In genomic region chr12:26031318-26031717, GRCh38 we compare ENCODE assay signal across 28 cellular contexts.
"Had no signal": no experiment of that assay in that cellular context is flagged by ENCODE, and none has a peak within 500 bp of the region (broad histone marks: within the 10 kb centered on the region; RNA-seq: fewer than 3 reads in every experiment).

No MANE protein-coding gene starts in this region.

- H3K27ac Mint-ChIP-seq: activated CD4-positive, alpha-beta T cell treated with anti-CD3 and anti-CD28 coated beads for 36 hours; activated CD8-positive, alpha-beta memory T cell treated with anti-CD3 and anti-CD28 coated beads, Interleukin-2, amount 10 ng/mL, durations not matched to agents 7 days and 5 days; activated CD8-positive, alpha-beta T cell treated with anti-CD3 and anti-CD28 coated beads, Interleukin-2, amount 10 ng/mL, durations not matched to agents 7 days and 5 days; activated naive CD4-positive, alpha-beta T cell treated with anti-CD3 and anti-CD28 coated beads, Interleukin-2, amount 50 U/mL, for 24 hours; activated T-helper 2 cell treated with anti-CD3 and anti-CD28 coated beads, Interferon-gamma antibody, Interleukin-2, Interleukin-4, amounts not matched to agents 10 μg/mL and 5 μg/mL and 100 μg/mL, durations not matched to agents 14 hours and 24 hours and 36 hours; dendritic cell treated with granulocyte-macrophage colony-stimulating factor and Interleukin-4, amounts not matched to agents 40 ng/mL and 50 ng/mL, for 4 days; natural killer cell treated with Interleukin-12 subunit alpha and Interleukin-12 subunit beta and Interleukin-15 and Interleukin-18, amount 100 ng/mL, for 72 hours; progenitor cell of endocrine pancreas; stimulated activated naive CD8-positive, alpha-beta T cell treated with anti-CD3 and anti-CD28 coated beads, Interleukin-15, Interleukin-2, amounts not matched to agents 100 ng/mL and 50 ng/mL, for 24 hours; type B pancreatic cell had no signal

- H3K9me3 Mint-ChIP-seq: activated naive CD4-positive, alpha-beta T cell treated with anti-CD3 and anti-CD28 coated beads, Interleukin-2, amount 50 U/mL, for 24 hours; activated T-helper 2 cell treated with anti-CD3 and anti-CD28 coated beads, Interferon-gamma antibody, Interleukin-2, Interleukin-4, amounts not matched to agents 10 μg/mL and 5 μg/mL and 100 μg/mL, durations not matched to agents 14 hours and 24 hours and 36 hours; central memory CD8-positive, alpha-beta T cell; dendritic cell treated with granulocyte-macrophage colony-stimulating factor and Interleukin-4, amounts not matched to agents 40 ng/mL and 50 ng/mL, for 4 days; natural killer cell treated with Interleukin-12 subunit alpha and Interleukin-12 subunit beta and Interleukin-15 and Interleukin-18, amount 100 ng/mL, for 72 hours; stimulated activated naive CD8-positive, alpha-beta T cell treated with anti-CD3 and anti-CD28 coated beads, Interleukin-15, Interleukin-2, amounts not matched to agents 100 ng/mL and 50 ng/mL, for 24 hours; type B pancreatic cell had no signal

- H3K27me3 ChIP-seq: esophagus muscularis mucosa, left lung, ovary, vagina had no signal

- DNase-seq: activated CD4-positive, alpha-beta T cell treated with anti-CD3 and anti-CD28 coated beads for 36 hours; activated CD4-positive, CD25-positive, alpha-beta regulatory T cell; activated CD8-positive, alpha-beta memory T cell treated with anti-CD3 and anti-CD28 coated beads, Interleukin-2, amount 10 ng/mL, durations not matched to agents 7 days and 5 days; activated CD8-positive, alpha-beta T cell treated with anti-CD3 and anti-CD28 coated beads, Interleukin-2, amount 10 ng/mL, durations not matched to agents 7 days and 5 days; activated T-cell treated with anti-CD3 and anti-CD28 coated beads, Interleukin-2, amount 50 U/mL, for 48 hours; effector CD4-positive, alpha-beta T cell; left lung; lower lobe of right lung; mesendoderm; ovary; retina; stimulated activated CD4-positive, alpha-beta T cell treated with anti-CD3 and anti-CD28 coated beads, Interleukin-12 subunit alpha, Interleukin-12 subunit beta, amount 100 ng/mL, for 4 hours; stimulated activated CD4-positive, alpha-beta T cell treated with anti-CD3 and anti-CD28 coated beads, Interleukin-4, amount 100 ng/mL, for 1 hour had no signal

- H3K4me3 Mint-ChIP-seq: activated CD4-positive, alpha-beta T cell treated with anti-CD3 and anti-CD28 coated beads for 36 hours; activated CD8-positive, alpha-beta memory T cell treated with anti-CD3 and anti-CD28 coated beads, Interleukin-2, amount 10 ng/mL, durations not matched to agents 7 days and 5 days; activated CD8-positive, alpha-beta T cell treated with anti-CD3 and anti-CD28 coated beads, Interleukin-2, amount 10 ng/mL, durations not matched to agents 7 days and 5 days; activated naive CD4-positive, alpha-beta T cell treated with anti-CD3 and anti-CD28 coated beads, Interleukin-2, amount 50 U/mL, for 24 hours; central memory CD8-positive, alpha-beta T cell; dendritic cell treated with granulocyte-macrophage colony-stimulating factor and Interleukin-4, amounts not matched to agents 40 ng/mL and 50 ng/mL, for 4 days; natural killer cell treated with Interleukin-12 subunit alpha and Interleukin-12 subunit beta and Interleukin-15 and Interleukin-18, amount 100 ng/mL, for 72 hours; stimulated activated naive CD8-positive, alpha-beta T cell treated with anti-CD3 and anti-CD28 coated beads, Interleukin-15, Interleukin-2, amounts not matched to agents 100 ng/mL and 50 ng/mL, for 24 hours; type B pancreatic cell had no signal

- H3K4me3 ChIP-seq: esophagus muscularis mucosa, left lung, lower lobe of right lung, ovary, skin epidermis, vagina had no signal

- H3K9me3 ChIP-seq: esophagus muscularis mucosa, left lung, lower lobe of right lung, ovary, vagina had no signal

- H3K27me3 Mint-ChIP-seq: activated CD4-positive, alpha-beta T cell treated with anti-CD3 and anti-CD28 coated beads for 36 hours; activated naive CD4-positive, alpha-beta T cell treated with anti-CD3 and anti-CD28 coated beads, Interleukin-2, amount 50 U/mL, for 24 hours; dendritic cell treated with granulocyte-macrophage colony-stimulating factor and Interleukin-4, amounts not matched to agents 40 ng/mL and 50 ng/mL, for 4 days; progenitor cell of endocrine pancreas; stimulated activated naive CD8-positive, alpha-beta T cell treated with anti-CD3 and anti-CD28 coated beads, Interleukin-15, Interleukin-2, amounts not matched to agents 100 ng/mL and 50 ng/mL, for 24 hours; type B pancreatic cell had no signal

- ATAC-seq: activated CD4-positive, alpha-beta T cell treated with anti-CD3 and anti-CD28 coated beads for 36 hours; activated CD8-positive, alpha-beta memory T cell treated with anti-CD3 and anti-CD28 coated beads, Interleukin-2, amount 10 ng/mL, durations not matched to agents 7 days and 5 days; activated CD8-positive, alpha-beta T cell treated with anti-CD3 and anti-CD28 coated beads, Interleukin-2, amount 10 ng/mL, durations not matched to agents 7 days and 5 days; left lung; lower lobe of right lung; natural killer cell treated with Interleukin-12 subunit alpha and Interleukin-12 subunit beta and Interleukin-15 and Interleukin-18, amount 100 ng/mL, for 72 hours; sciatic nerve had no signal

- FAIRE-seq: bronchial epithelial cell, frontal cortex, islet of Langerhans had no signal

- H3K36me3 ChIP-seq: esophagus muscularis mucosa, left lung, lower lobe of right lung, ovary, vagina had no signal

- H3K4me1 Mint-ChIP-seq: activated CD4-positive, alpha-beta T cell treated with anti-CD3 and anti-CD28 coated beads for 36 hours; activated CD8-positive, alpha-beta memory T cell treated with anti-CD3 and anti-CD28 coated beads, Interleukin-2, amount 10 ng/mL, durations not matched to agents 7 days and 5 days; activated naive CD4-positive, alpha-beta T cell treated with anti-CD3 and anti-CD28 coated beads, Interleukin-2, amount 50 U/mL, for 24 hours; central memory CD8-positive, alpha-beta T cell had no signal

- H3K36me3 Mint-ChIP-seq: activated CD8-positive, alpha-beta memory T cell treated with anti-CD3 and anti-CD28 coated beads, Interleukin-2, amount 10 ng/mL, durations not matched to agents 7 days and 5 days; activated naive CD4-positive, alpha-beta T cell treated with anti-CD3 and anti-CD28 coated beads, Interleukin-2, amount 50 U/mL, for 24 hours; natural killer cell treated with Interleukin-12 subunit alpha and Interleukin-12 subunit beta and Interleukin-15 and Interleukin-18, amount 100 ng/mL, for 72 hours had no signal

- H3K27ac ChIP-seq: esophagus muscularis mucosa, left lung, lower lobe of right lung, ovary, vagina had no signal
